Comparison of ENCODE assay signal across 1 cellular context in genomic region chr13:29513002-29513980, GRCh38.
TF ChIP-seq lines count a peak whose summit lies in the region.

No MANE protein-coding gene starts in this region.

TF ChIP-seq in WTC11, 78 proteins besides CTCF, POLR2A, EP300 and RAD21 (continued from another document):
- TF ChIP-seq ARID4B (CRISPR knock-in tag; IDR thresholded peaks at IDR 0.05; ENCODE audit: borderline replicate concordance) (no peak), ZNF532 (CRISPR knock-in tag; IDR thresholded peaks at IDR 0.05; ENCODE audit: borderline replicate concordance) (no peak), USF2 (CRISPR knock-in tag; IDR thresholded peaks at IDR 0.05) (no peak), MYBL2 (CRISPR knock-in tag; IDR thresholded peaks at IDR 0.05) (no peak), ZNF138 (CRISPR knock-in tag; conservative IDR thresholded peaks at IDR 0.05) (no peak), ATF6 (CRISPR knock-in tag; IDR thresholded peaks at IDR 0.05) (no peak)
TF ChIP-seq in WTC11: peak in this region for 0.
